ENCODE assay signal across 8 cellular contexts in genomic region chr11:107590460-107591097, GRCh38. TPM values are rescaled to one million over a fixed set of nuclear protein-coding genes. Genes with fewer than 3 reads are reported as not detected.
DNase-seq lines count a peak whose midpoint lies in the region; ATAC-seq, FAIRE-seq and TF ChIP-seq lines count a peak whose summit lies in the region.

No MANE protein-coding gene starts in this region.

- no peaks in the 10 kb centered on the region for H4K20me1 ChIP-seq in BLaER1 treated with 17β-estradiol and CSF1 and Interleukin-3, amounts not matched to agents 10 nM and 100 nM
- H4K20me1 ChIP-seq in astrocyte (ENCODE audit: insufficient read depth, low read length): no peaks in the 10 kb centered on the region

- H3K4me1 Mint-ChIP-seq in astrocyte (ENCODE audit: low read depth, unreplicated experiment): no peaks in the 10 kb centered on the region

- peak overlapping the region; percentile 51 to 74 (median 62); a peak in 21 of 22 replicates for H3K9ac ChIP-seq in BLaER1 treated with 17β-estradiol and CSF1 and Interleukin-3, amounts not matched to agents 10 nM and 100 nM
- H3K9ac ChIP-seq in astrocyte (ENCODE audit: low read length) (peak overlapping the region; percentile 31), kidney (ENCODE audit: low read length in 2 of 2) (no peak overlapping the region)

- peak overlapping the region; percentile 99 for H2AFZ ChIP-seq in astrocyte (ENCODE audit: low read depth, low read length)

- H3K27ac Mint-ChIP-seq in astrocyte (ENCODE audit: unreplicated experiment): no peak overlapping the region

- ATAC-seq in HG02870 (IDR thresholded peaks at IDR 0.05; ENCODE audit: unreplicated experiment): peak; percentile 2

- no peak overlapping the region for H3K27ac ChIP-seq in BLaER1 treated with 17β-estradiol and CSF1 and Interleukin-3, amounts not matched to agents 10 nM and 100 nM
- H3K27ac ChIP-seq in astrocyte (ENCODE audit: low read depth, low read length) (no peak overlapping the region), kidney (ENCODE audit: low read depth in 2 of 2, low read length in 2 of 2) (no peak overlapping the region), tibial nerve (no peak overlapping the region)

- WGBS in tibial nerve, 2 donors: 1 to 2% methylated on average over 23 to 29 of the region's 29 CpGs

- H3K27me3 Mint-ChIP-seq in astrocyte (ENCODE audit: low read depth, unreplicated experiment): peaks cover 78% of the 10 kb centered on the region

- H3K36me3 Mint-ChIP-seq in astrocyte (ENCODE audit: low read depth, unreplicated experiment): peaks cover 2% of the 10 kb centered on the region

- H3K4me1 ChIP-seq in BLaER1 treated with 17β-estradiol and CSF1 and Interleukin-3, amounts not matched to agents 10 nM and 100 nM: peaks cover 0 to 13% (median 9%) of the 10 kb centered on the region in 10 experiments; a peak in 13 of 20 replicates
- H3K4me1 ChIP-seq in astrocyte (ENCODE audit: insufficient read depth, low read length): peaks cover 13% of the 10 kb centered on the region
- peaks cover 4 to 11% of the 10 kb centered on the region in 2 donors for H3K4me1 ChIP-seq in kidney (ENCODE audit: control insufficient read depth in 1 of 2, insufficient read depth in 1 of 2, low read depth in 1 of 2, low read length in 2 of 2)
- H3K4me1 ChIP-seq in tibial nerve: peaks cover 0 to 27% (median 9%) of the 10 kb centered on the region in 4 donors

- H3K9me3 ChIP-seq in BLaER1 treated with 17β-estradiol and CSF1 and Interleukin-3, amounts not matched to agents 10 nM and 100 nM (replicated peaks in 1 of 11): no peaks in the 10 kb centered on the region
- H3K9me3 ChIP-seq in astrocyte (ENCODE audit: insufficient read depth, low read depth, low read length): no peaks in the 10 kb centered on the region
- H3K9me3 ChIP-seq in kidney (ENCODE audit: control insufficient read depth in 1 of 2, low read length in 2 of 2): no peaks in the 10 kb centered on the region
- no peaks in the 10 kb centered on the region for H3K9me3 ChIP-seq in tibial nerve

- H3K79me2 ChIP-seq in astrocyte (ENCODE audit: insufficient read depth, low read length): no peaks in the 10 kb centered on the region

- no peak for FAIRE-seq in astrocyte (lab: Jason Lieb, UNC)
- FAIRE-seq in kidney (lab: Jason Lieb, UNC): no peak

- TF ChIP-seq POLR2A in tibial nerve (IDR thresholded peaks at IDR 0.05): no peak

- peak overlapping the region; percentile 90 to 100 (median 98) for H3K4me2 ChIP-seq in BLaER1 treated with 17β-estradiol and CSF1 and Interleukin-3, amounts not matched to agents 10 nM and 100 nM
- H3K4me2 ChIP-seq in astrocyte (ENCODE audit: low read length): peak overlapping the region; percentile 100

- H3K27me3 ChIP-seq in BLaER1 treated with 17β-estradiol and CSF1 and Interleukin-3, amounts not matched to agents 10 nM and 100 nM: peaks cover 34 to 39% (median 36%) of the 10 kb centered on the region in 11 experiments
- H3K27me3 ChIP-seq in astrocyte (ENCODE audit: insufficient read depth, low read length) (peaks cover 53% of the 10 kb centered on the region), tibial nerve (peaks cover 0 to 52% of the 10 kb centered on the region in 2 donors)

- peak overlapping the region; percentile 61 to 79 (median 70) for H3K4me3 ChIP-seq in BLaER1 treated with 17β-estradiol and CSF1 and Interleukin-3, amounts not matched to agents 10 nM and 100 nM
- peak overlapping the region; percentile 78 for H3K4me3 ChIP-seq in astrocyte (ENCODE audit: insufficient read depth, low read depth, low read length)
- peak overlapping the region; percentile 49 to 62 for H3K4me3 ChIP-seq in kidney (ENCODE audit: low read length in 2 of 2)
- H3K4me3 ChIP-seq in tibial nerve: peak overlapping the region; percentile 39 to 67 (median 54)

- DNase-seq in astrocyte (ENCODE audit: low read depth): no peak
- DNase-seq in kidney: no peak
- DNase-seq in tibial nerve (ENCODE audit: low spot score in 2 of 2): no peak
- DNase-seq in GM19240 (ENCODE audit: insufficient read length, low spot score): no peak
- no peak for DNase-seq in mucosa of gallbladder (ENCODE audit: low spot score)
- DNase-seq in activated CD4-positive, alpha-beta T cell treated with anti-CD3 and anti-CD28 coated beads for 48 hours: no peak

- H3K9me3 Mint-ChIP-seq in astrocyte (ENCODE audit: unreplicated experiment): no peaks in the 10 kb centered on the region

- H3K36me3 ChIP-seq in BLaER1 treated with 17β-estradiol and CSF1 and Interleukin-3, amounts not matched to agents 10 nM and 100 nM: no peaks in the 10 kb centered on the region
- H3K36me3 ChIP-seq in astrocyte (ENCODE audit: insufficient read depth, low read length) (no peaks in the 10 kb centered on the region), kidney (ENCODE audit: control insufficient read depth in 1 of 2, insufficient read depth in 2 of 2, low read length in 2 of 2) (no peaks in the 10 kb centered on the region), tibial nerve (no peaks in the 10 kb centered on the region)

- TF ChIP-seq EP300 in tibial nerve (IDR thresholded peaks at IDR 0.05): no peak

- intact Hi-C loops in kidney (cut with DNase I): no loop called here

- peak overlapping the region; percentile 85 for H3K4me3 Mint-ChIP-seq in astrocyte (ENCODE audit: unreplicated experiment)

- TF ChIP-seq CTCF in astrocyte (IDR thresholded peaks at IDR 0.05; ENCODE audit: insufficient read depth, low read depth, low read length) (no peak), kidney (IDR thresholded peaks at IDR 0.05; ENCODE audit: borderline replicate concordance, extremely low read depth, insufficient read depth) (no peak), tibial nerve (IDR thresholded peaks at IDR 0.05) (no peak)

RNA-seq across cellular contexts. Expression of gene ELMOD1, which starts 0.4 kb away (rescaled TPM):
- 0.34 and 0.52 TPM in 2 replicates for total RNA-seq in astrocyte
- total RNA-seq in kidney: 0.47 TPM
- polyA plus RNA-seq in kidney (ENCODE audit: insufficient read depth, low read depth, low replicate concordance): 2.6 TPM
- total RNA-seq in tibial nerve: 1 to 10 TPM in 2 of 4 donors, under 1 TPM in 2; 0.30 to 1.2 (median 0.85) TPM
- total RNA-seq in mucosa of gallbladder: not detected

RNA-seq across cellular contexts. Expression of gene ALKBH8, which starts 25.0 kb away (rescaled TPM):
- total RNA-seq in astrocyte (12.7 and 13.0 TPM in 2 replicates), kidney (9.4 TPM), tibial nerve (1 to 10 TPM; 3.6 to 6.3 (median 5.5) TPM), mucosa of gallbladder (5.2 TPM)
- polyA plus RNA-seq in kidney (ENCODE audit: insufficient read depth, low read depth, low replicate concordance): 3.8 TPM

Comparison
In these comparisons a context has a peak if more than half of its experiments do, and no peak if none do; other contexts are left out.
1. H3K9ac ChIP-seq: peak in BLaER1 treated with 17β-estradiol and CSF1 and Interleukin-3, amounts not matched to agents 10 nM and 100 nM (11 of 11) and astrocyte (single experiment); none in kidney (0 of 2).
2. Peak in every context shown above with its lines, with median percentiles within 50 percentile points of each other: H3K4me3 ChIP-seq.